Comparison of ENCODE assay signal across 16 cellular contexts in genomic region chr19:32809254-32809653, GRCh38.
A peak's percentile ranks its signal among the peaks of the same experiment; 100 is the strongest.
DNase-seq lines count a peak whose midpoint lies in the region; ATAC-seq and TF ChIP-seq lines count a peak whose summit lies in the region.
"Had no signal": no experiment of that assay in that cellular context is flagged by ENCODE, and none has a peak within 500 bp of the region (broad histone marks: within the 10 kb centered on the region; RNA-seq: fewer than 3 reads in every experiment).

No MANE protein-coding gene starts in this region.

- peak; percentile 16 for DNase-seq in DMS79 treated with DMSO at 0.1 percent for 48 hours (lab: John Stamatoyannopoulos, UW)
- no peak for DNase-seq in DMS79 (lab: John Stamatoyannopoulos, UW)
- DNase-seq in MM.1S: no peak
- no peak for DNase-seq in activated naive CD8-positive, alpha-beta T cell treated with anti-CD3 and anti-CD28 coated beads, Interleukin-2, amount 10 ng/mL, durations not matched to agents 7 days and 5 days
- DNase-seq in neural progenitor cell (ENCODE audit: low spot score): no peak
- no peak for DNase-seq in HuH-7.5 (ENCODE audit: low spot score)
- DNase-seq in sigmoid colon: no peak
- DNase-seq: heart right ventricle, islet precursor cell, NCI-H1105, pancreas had no signal

- H3K27me3 ChIP-seq in MM.1S (replicated peaks; ENCODE audit: insufficient read depth, low read length): no peaks in the 10 kb centered on the region
- H3K27me3 ChIP-seq in neural progenitor cell: no peaks in the 10 kb centered on the region
- H3K27me3 ChIP-seq in sigmoid colon: no peaks in the 10 kb centered on the region
- H3K27me3 ChIP-seq: pancreas, suprapubic skin had no signal

- no peaks in the 10 kb centered on the region for H3K9me2 ChIP-seq in MM.1S (replicated peaks; ENCODE audit: insufficient read depth, low read length)

- H3K79me2 ChIP-seq in MM.1S (ENCODE audit: low read length) (no peaks in the 10 kb centered on the region), neural progenitor cell (ENCODE audit: low read depth) (no peaks in the 10 kb centered on the region)

- no peaks in the 10 kb centered on the region for H3K36me3 ChIP-seq in MM.1S (replicated peaks; ENCODE audit: insufficient read depth, low read length)
- no peaks in the 10 kb centered on the region for H3K36me3 ChIP-seq in neural progenitor cell
- no peaks in the 10 kb centered on the region for H3K36me3 ChIP-seq in sigmoid colon
- H3K36me3 ChIP-seq: heart right ventricle, pancreas, suprapubic skin had no signal

- H3F3A ChIP-seq in MM.1S (ENCODE audit: insufficient read depth, low read length) (no peaks in the 10 kb centered on the region), neural progenitor cell (ENCODE audit: low read depth) (no peaks in the 10 kb centered on the region)

- POLR2A ChIA-PET in activated naive CD8-positive, alpha-beta T cell treated with anti-CD3 and anti-CD28 coated beads, Interleukin-2, amount 10 ng/mL, durations not matched to agents 7 days and 5 days (lab: Charles Lee): interaction anchor here (1.2 kb wide), 1 partner anchor 16 kb away, joined by 3 read pairs; no protein-coding TSS in a partner anchor

- ATAC-seq in activated naive CD8-positive, alpha-beta T cell treated with anti-CD3 and anti-CD28 coated beads, Interleukin-2, amount 10 ng/mL, durations not matched to agents 7 days and 5 days (ENCODE audit: low read depth): no peak
- no peak for ATAC-seq in HG02885 (IDR thresholded peaks at IDR 0.05; ENCODE audit: poor library complexity, unreplicated experiment)

- H3K4me1 ChIP-seq in MM.1S (ENCODE audit: low read length) (0 out of 2 replicates have a peak, but pooled peaks cover 7% of the 10 kb centered on the region), neural progenitor cell (no peaks in the 10 kb centered on the region), sigmoid colon (no peaks in the 10 kb centered on the region)
- H3K4me1 ChIP-seq: heart right ventricle, pancreas had no signal

- H4K20me1 ChIP-seq in MM.1S (ENCODE audit: insufficient read depth, low read length) (no peaks in the 10 kb centered on the region), neural progenitor cell (ENCODE audit: low read depth) (no peaks in the 10 kb centered on the region)

- H3K9me3 ChIP-seq in MM.1S (replicated peaks; ENCODE audit: insufficient read depth, low read length): no peaks in the 10 kb centered on the region
- H3K9me3 ChIP-seq in neural progenitor cell (ENCODE audit: low read depth): no peaks in the 10 kb centered on the region
- no peaks in the 10 kb centered on the region for H3K9me3 ChIP-seq in sigmoid colon
- H3K9me3 ChIP-seq: heart right ventricle, pancreas, suprapubic skin had no signal

- H3K4me2 ChIP-seq in MM.1S (ENCODE audit: low read depth, low read length) (peak overlapping the region; percentile 11; the same call in 1 of the 2 replicates), neural progenitor cell (no peak overlapping the region)

- TF ChIP-seq CTCF in MM.1S (IDR thresholded peaks at IDR 0.05; ENCODE audit: low read length): no peak
- no peak for TF ChIP-seq CTCF in neural progenitor cell (IDR thresholded peaks at IDR 0.05)
- TF ChIP-seq CTCF in sigmoid colon (IDR thresholded peaks at IDR 0.05): no peak

- H3K27me3 Mint-ChIP-seq in activated naive CD8-positive, alpha-beta T cell treated with anti-CD3 and anti-CD28 coated beads, Interleukin-2, amount 10 ng/mL, durations not matched to agents 7 days and 5 days: peaks cover 5% of the 10 kb centered on the region
- H3K27me3 Mint-ChIP-seq in neural progenitor cell (ENCODE audit: insufficient read depth, low read depth): peaks cover 3% of the 10 kb centered on the region

- no peak for TF ChIP-seq EP300 in sigmoid colon (IDR thresholded peaks at IDR 0.05)

- peaks cover 10% of the 10 kb centered on the region for H3K4me1 Mint-ChIP-seq in activated naive CD8-positive, alpha-beta T cell treated with anti-CD3 and anti-CD28 coated beads, Interleukin-2, amount 10 ng/mL, durations not matched to agents 7 days and 5 days
- H3K4me1 Mint-ChIP-seq in neural progenitor cell: peaks cover 5% of the 10 kb centered on the region

- 18 to 50% methylated on average over 5 of the region's 5 CpGs for WGBS in sigmoid colon, 2 donors

- peak overlapping the region; percentile 24 for H3K27ac Mint-ChIP-seq in activated naive CD8-positive, alpha-beta T cell treated with anti-CD3 and anti-CD28 coated beads, Interleukin-2, amount 10 ng/mL, durations not matched to agents 7 days and 5 days
- no peak overlapping the region for H3K27ac Mint-ChIP-seq in neural progenitor cell

- no peak overlapping the region for H3K27ac ChIP-seq in MM.1S (ENCODE audit: low read length)
- H3K27ac ChIP-seq in neural progenitor cell: no peak overlapping the region
- H3K27ac ChIP-seq in sigmoid colon: no peak overlapping the region
- H3K27ac ChIP-seq: 22Rv1, C4-2B, dorsolateral prefrontal cortex, heart right ventricle, pancreas, suprapubic skin had no signal

- H3K9me3 Mint-ChIP-seq in activated naive CD8-positive, alpha-beta T cell treated with anti-CD3 and anti-CD28 coated beads, Interleukin-2, amount 10 ng/mL, durations not matched to agents 7 days and 5 days: no peaks in the 10 kb centered on the region
- no peaks in the 10 kb centered on the region for H3K9me3 Mint-ChIP-seq in neural progenitor cell

- intact Hi-C loops in sigmoid colon (cut with DNase I): no loop called here

- H3K4me3 Mint-ChIP-seq in activated naive CD8-positive, alpha-beta T cell treated with anti-CD3 and anti-CD28 coated beads, Interleukin-2, amount 10 ng/mL, durations not matched to agents 7 days and 5 days: peak overlapping the region; percentile 3
- no peak overlapping the region for H3K4me3 Mint-ChIP-seq in neural progenitor cell

- H2AFZ ChIP-seq in MM.1S (ENCODE audit: low read length) (0 out of 2 replicates have a peak overlapping the region, but pooled peaks have one; percentile 2), neural progenitor cell (replicated peaks) (peak overlapping the region; percentile 26)

- H3K36me3 Mint-ChIP-seq in activated naive CD8-positive, alpha-beta T cell treated with anti-CD3 and anti-CD28 coated beads, Interleukin-2, amount 10 ng/mL, durations not matched to agents 7 days and 5 days: peaks cover 2% of the 10 kb centered on the region
- H3K36me3 Mint-ChIP-seq in neural progenitor cell: no peaks in the 10 kb centered on the region

- no peak for TF ChIP-seq POLR2A in sigmoid colon (IDR thresholded peaks at IDR 0.05)

- no peak overlapping the region for H3K9ac ChIP-seq in MM.1S (ENCODE audit: low read length)
- no peak overlapping the region for H3K9ac ChIP-seq in neural progenitor cell

- no peak overlapping the region for H3K4me3 ChIP-seq in MM.1S (ENCODE audit: low read length)
- no peak overlapping the region for H3K4me3 ChIP-seq in neural progenitor cell
- H3K4me3 ChIP-seq in sigmoid colon: no peak overlapping the region
- H3K4me3 ChIP-seq: dorsolateral prefrontal cortex, heart right ventricle, pancreas, suprapubic skin had no signal
